ENCODE assay signal across 17 cellular contexts in the genomic region with DNA sequence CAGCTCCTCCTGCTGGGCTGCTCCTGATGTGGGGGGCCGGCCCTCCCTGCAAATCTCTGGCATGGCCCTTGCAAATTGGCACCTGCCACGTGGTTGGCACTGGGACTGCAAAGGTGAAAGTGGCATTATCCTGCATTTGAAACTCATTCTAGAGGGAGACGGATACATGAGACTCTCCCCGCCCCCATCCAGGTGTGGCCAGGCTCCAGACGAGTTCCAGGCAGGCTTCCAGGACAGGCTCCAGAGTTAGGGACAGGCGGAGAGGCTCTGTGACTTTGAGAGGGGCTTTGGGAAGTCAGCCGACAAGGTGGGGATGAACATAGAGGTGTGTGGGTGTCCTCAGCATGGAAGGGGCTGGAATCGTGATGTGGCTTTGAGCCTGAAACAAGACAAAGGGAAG.
A peak's percentile ranks its signal among the peaks of the same experiment; 100 is the strongest.
DNase-seq lines count a peak whose midpoint lies in the region; ATAC-seq and TF ChIP-seq lines count a peak whose summit lies in the region.
"Had no signal": no experiment of that assay in that cellular context is flagged by ENCODE, and none has a peak within 500 bp of the region (broad histone marks: within the 10 kb centered on the region; RNA-seq: fewer than 3 reads in every experiment).

No MANE protein-coding gene starts in this region.

- no peaks in the 10 kb centered on the region for H3K27me3 ChIP-seq in body of pancreas
- H3K27me3 ChIP-seq in uterus, result no peaks in the 10 kb centered on the region
- H3K27me3 ChIP-seq: SJCRH30 had no signal

- H3K4me1 Mint-ChIP-seq in neural crest cell, result peaks cover 50% of the 10 kb centered on the region

- H3K27ac Mint-ChIP-seq in neural crest cell (ENCODE audit: unreplicated experiment), result peak overlapping the region; percentile 54

- peaks cover 22% of the 10 kb centered on the region for H3K4me1 ChIP-seq in body of pancreas
- H3K4me1 ChIP-seq in uterus, result no peaks in the 10 kb centered on the region
- H3K4me1 ChIP-seq: HAP-1, SJCRH30 had no signal

- ATAC-seq in body of pancreas (no peak), GM21381 (IDR thresholded peaks at IDR 0.05; ENCODE audit: unreplicated experiment) (no peak), HG03565 (IDR thresholded peaks at IDR 0.05; ENCODE audit: unreplicated experiment) (no peak)
- ATAC-seq: K562 had no signal

- intact Hi-C loops in body of pancreas (cut with DNase I) (no loop called here), uterus (cut with DNase I; ENCODE audit: low total_unique reads) (no loop called here)

- H3K4me3 Mint-ChIP-seq in neural crest cell, result no peak overlapping the region

- no peak for TF ChIP-seq CTCF in LNCaP clone FGC (IDR thresholded peaks at IDR 0.05; ENCODE audit: control insufficient read depth, extremely low read depth, insufficient read depth)
- TF ChIP-seq CTCF in body of pancreas (IDR thresholded peaks at IDR 0.05), result no peak
- TF ChIP-seq CTCF in neural crest cell (conservative IDR thresholded peaks at IDR 0.05), result no peak
- no peak for TF ChIP-seq CTCF in uterus (IDR thresholded peaks at IDR 0.05)

- no peaks in the 10 kb centered on the region for H3K27me3 Mint-ChIP-seq in neural crest cell (ENCODE audit: low read depth)

- peaks cover 13% of the 10 kb centered on the region for H3K36me3 Mint-ChIP-seq in neural crest cell (ENCODE audit: low read depth)

- H3K4me3 ChIP-seq in LNCaP clone FGC (ENCODE audit: low read depth, low read length) (no peak overlapping the region), body of pancreas (no peak overlapping the region), uterus (no peak overlapping the region)
- H3K4me3 ChIP-seq: HAP-1, K562, PC-9, SJCRH30 had no signal

- WGBS in body of pancreas, 2 donors, result 23 to 43% methylated on average over 7 to 8 of the region's 8 CpGs

- peaks cover 7% of the 10 kb centered on the region for H3K9me3 Mint-ChIP-seq in neural crest cell

- in situ Hi-C loops in G401 (cut with HindIII; ENCODE audit: low sequenced_read_pairs), result no loop called here

- H3K27ac ChIP-seq in body of pancreas (no peak overlapping the region), uterus (no peak overlapping the region)
- H3K27ac ChIP-seq: PC-9, SJCRH30 had no signal

- TF ChIP-seq POLR2A in body of pancreas (IDR thresholded peaks at IDR 0.05) (no peak), uterus (IDR thresholded peaks at IDR 0.05) (no peak)

- H3K36me3 ChIP-seq in body of pancreas (replicated peaks in 1 of 2; ENCODE audit: insufficient read depth in 1 of 2, low read depth in 2 of 2) (no peaks in the 10 kb centered on the region), uterus (no peaks in the 10 kb centered on the region)
- H3K36me3 ChIP-seq: HAP-1, SJCRH30 had no signal

- H3K9me3 ChIP-seq in body of pancreas, result no peaks in the 10 kb centered on the region
- H3K9me3 ChIP-seq in uterus, result no peaks in the 10 kb centered on the region
- H3K9me3 ChIP-seq: HAP-1, SJCRH30 had no signal

- DNase-seq in G401 (ENCODE audit: low spot score), result peak; percentile 27
- peak; percentile 10 for DNase-seq in LNCaP clone FGC (ENCODE audit: low read depth)
- peak; percentile 43 to 74 (median 56) for DNase-seq in body of pancreas
- DNase-seq in neural crest cell (ENCODE audit: low read depth, low spot score), result no peak
- no peak for DNase-seq in uterus
- DNase-seq: EL, MV-4-11, NCI-H1436 treated with DMSO at 0.1 percent for 48 hours, NCI-H2081 treated with DMSO at 0.1 percent for 48 hours, NCI-H446, NCI-H748 treated with DMSO at 0.1 percent for 48 hours, PC-9, SJCRH30 had no signal

Comparison
In these comparisons a context has a peak if more than half of its experiments do, and no peak if none do; other contexts are left out.
1. DNase-seq: peak in G401 (single experiment), LNCaP clone FGC (single experiment) and body of pancreas (4 of 4); none in neural crest cell (single experiment) and uterus (0 of 2).